9 cellular contexts compared by ENCODE assay signal in genomic region chr17:58330997-58331814, GRCh38. TPM values are rescaled to one million over a fixed set of nuclear protein-coding genes. Genes with fewer than 3 reads are reported as not detected.
DNase-seq lines count a peak whose midpoint lies in the region; FAIRE-seq and TF ChIP-seq lines count a peak whose summit lies in the region.
"Had no signal": no experiment of that assay in that cellular context is flagged by ENCODE, and none has a peak within 500 bp of the region (broad histone marks: within the 10 kb centered on the region; RNA-seq: fewer than 3 reads in every experiment).

No MANE protein-coding gene starts in this region.

- H3K36me3 ChIP-seq in kidney (ENCODE audit: control insufficient read depth in 1 of 2, insufficient read depth in 2 of 2, low read length in 2 of 2) (no peaks in the 10 kb centered on the region), WERI-Rb-1 (no peaks in the 10 kb centered on the region)
- H3K36me3 ChIP-seq: pancreas had no signal

- no peaks in the 10 kb centered on the region for H3K27me3 ChIP-seq in WERI-Rb-1 (ENCODE audit: insufficient read depth, low read depth, severe bottlenecking)
- H3K27me3 ChIP-seq: pancreas had no signal

- no peak for TF ChIP-seq CTCF in kidney (IDR thresholded peaks at IDR 0.05; ENCODE audit: borderline replicate concordance, extremely low read depth, insufficient read depth)
- TF ChIP-seq CTCF in WERI-Rb-1 (IDR thresholded peaks at IDR 0.05; ENCODE audit: low read depth, low read length): no peak

- H3K27ac ChIP-seq in kidney (ENCODE audit: low read depth in 2 of 2, low read length in 2 of 2): peak overlapping the region in 1 of 2 donors; percentile 56
- H3K27ac ChIP-seq in WERI-Rb-1: no peak overlapping the region

- no peak overlapping the region for H3K9ac ChIP-seq in kidney (ENCODE audit: low read length in 2 of 2)

- peaks cover 0 to 3% of the 10 kb centered on the region in 2 donors for H3K4me1 ChIP-seq in kidney (ENCODE audit: control insufficient read depth in 1 of 2, insufficient read depth in 1 of 2, low read depth in 1 of 2, low read length in 2 of 2)
- H3K4me1 ChIP-seq: pancreas had no signal

- peak overlapping the region in 1 of 2 donors; percentile 16 for H3K4me3 ChIP-seq in kidney (ENCODE audit: low read length in 2 of 2)
- no peak overlapping the region for H3K4me3 ChIP-seq in WERI-Rb-1 (ENCODE audit: low read depth, low read length)

- no peak for FAIRE-seq in kidney (lab: Jason Lieb, UNC)
- FAIRE-seq in frontal cortex (lab: Jason Lieb, UNC): no peak
- FAIRE-seq: pancreas had no signal

- intact Hi-C loops in kidney (cut with DNase I): no loop called here

- H3K9me3 ChIP-seq in kidney (ENCODE audit: control insufficient read depth in 1 of 2, low read length in 2 of 2): no peaks in the 10 kb centered on the region
- no peaks in the 10 kb centered on the region for H3K9me3 ChIP-seq in WERI-Rb-1 (ENCODE audit: severe bottlenecking)
- H3K9me3 ChIP-seq: pancreas had no signal

- DNase-seq in NOMO-1 treated with DMSO at 0.1 percent for 48 hours (lab: John Stamatoyannopoulos, UW; ENCODE audit: unreplicated experiment): peak; percentile 82
- peak; percentile 61 for DNase-seq in activated T-helper 1 cell treated with Interleukin-2 at 50 U/mL for 16 hours (ENCODE audit: low read depth)
- peak; percentile 73 for DNase-seq in kidney
- peak; percentile 76 for DNase-seq in stimulated activated CD8-positive, alpha-beta memory T cell treated with anti-CD3 and anti-CD28 coated beads, Interleukin-4, amount 100 ng/mL, for 24 hours (ENCODE audit: low read depth)
- DNase-seq in frontal cortex (ENCODE audit: low spot score in 2 of 2): no peak
- no peak for DNase-seq in WERI-Rb-1
- DNase-seq in EL: no peak

RNA-seq across cellular contexts. Expression of gene TSPOAP1, which starts 2.6 kb away (rescaled TPM):
- total RNA-seq in kidney (30.6 TPM), frontal cortex (31.0 TPM)
- 12.5 TPM for polyA plus RNA-seq in kidney (ENCODE audit: insufficient read depth, low read depth, low replicate concordance)

RNA-seq across cellular contexts. Expression of gene SUPT4H1, which starts 20.8 kb away (rescaled TPM):
- total RNA-seq in kidney (60.5 TPM), frontal cortex (35.1 TPM)
- polyA plus RNA-seq in kidney (ENCODE audit: insufficient read depth, low read depth, low replicate concordance): 129 TPM

RNA-seq across cellular contexts. Expression of gene MPO, which starts 50.5 kb away (rescaled TPM):
- 0.47 TPM for total RNA-seq in kidney
- polyA plus RNA-seq in kidney (ENCODE audit: insufficient read depth, low read depth, low replicate concordance): not detected
- total RNA-seq in frontal cortex: 1.2 TPM
- total RNA-seq: T-helper 2 cell treated with Interferon-gamma antibody and Interleukin-4, amounts not matched to agents 100 ng/mL and 5 ng/mL, for 36 hours had no signal

Comparison
In these comparisons a context has a peak if more than half of its experiments do, and no peak if none do; other contexts are left out.
1. DNase-seq: peak in NOMO-1 treated with DMSO at 0.1 percent for 48 hours (single experiment), activated T-helper 1 cell treated with Interleukin-2 at 50 U/mL for 16 hours (single experiment), kidney (single experiment) and stimulated activated CD8-positive, alpha-beta memory T cell treated with anti-CD3 and anti-CD28 coated beads, Interleukin-4, amount 100 ng/mL, for 24 hours (single experiment); none in frontal cortex (0 of 2), WERI-Rb-1 (single experiment) and EL (single experiment).